Comparison of ENCODE assay signal across 1 cellular context in genomic region chr3:151293127-151293526, GRCh38.
TF ChIP-seq lines count a peak whose summit lies in the region.

No MANE protein-coding gene starts in this region.

TF ChIP-seq in GM12878, 131 proteins besides CTCF, POLR2A, EP300 and RAD21:
- TF ChIP-seq LARP7 (IDR thresholded peaks at IDR 0.05) (no peak), ZBTB11 (CRISPR knock-in tag; IDR thresholded peaks at IDR 0.05) (no peak)
